Comparison of ENCODE assay signal across 8 cellular contexts in genomic region chr16:71883849-71884638, GRCh38. TPM values are rescaled to one million over a fixed set of nuclear protein-coding genes. Genes with fewer than 3 reads are reported as not detected.
DNase-seq lines count a peak whose midpoint lies in the region; ATAC-seq and TF ChIP-seq lines count a peak whose summit lies in the region.

TSS of gene ZNF821 (minus strand) at chr16:71884182. CDS start at chr16:71879946, 4,236 bp downstream.

- H3K4me1 Mint-ChIP-seq in activated CD8-positive, alpha-beta T cell treated with anti-CD3 and anti-CD28 coated beads, Interleukin-2, amount 10 ng/mL, durations not matched to agents 7 days and 5 days (ENCODE audit: low read depth), result peaks cover 48% of the 10 kb centered on the region

- H3K4me3 ChIP-seq in AG10803 (ENCODE audit: low read length), result peak within 1 kb of the TSS; percentile 80

- POLR2A ChIA-PET in activated CD8-positive, alpha-beta T cell treated with anti-CD3 and anti-CD28 coated beads, Interleukin-2, amount 10 ng/mL, durations not matched to agents 7 days and 5 days (lab: Charles Lee), result interaction anchor here (0.9 to 4.4 kb wide), 7 partner anchors 11 to 78 kb away, joined by 3 to 30 read pairs (median 6); partner anchors contain the start of genes AP1G1, ATXN1L and IST1

- peak within 1 kb of the TSS; percentile 90 for H3K4me3 Mint-ChIP-seq in activated CD8-positive, alpha-beta T cell treated with anti-CD3 and anti-CD28 coated beads, Interleukin-2, amount 10 ng/mL, durations not matched to agents 7 days and 5 days

- H3K36me3 Mint-ChIP-seq in activated CD8-positive, alpha-beta T cell treated with anti-CD3 and anti-CD28 coated beads, Interleukin-2, amount 10 ng/mL, durations not matched to agents 7 days and 5 days (ENCODE audit: low read depth), result peaks cover 12% of the 10 kb centered on the region

- CTCF ChIA-PET in activated CD8-positive, alpha-beta T cell treated with anti-CD3 and anti-CD28 coated beads, Interleukin-2, amount 10 ng/mL, durations not matched to agents 7 days and 5 days (lab: Charles Lee), result interaction anchor here (1.1 to 5.3 kb wide), 11 partner anchors 9 to 78 kb away, joined by 3 to 80 read pairs (median 29); partner anchors contain the start of genes AP1G1, ATXN1L and IST1

- TF ChIP-seq CTCF in AG10803 (conservative IDR thresholded peaks at IDR 0.05; ENCODE audit: low read length), result no peak

- peaks cover 21% of the 10 kb centered on the region for H3K27me3 Mint-ChIP-seq in activated CD8-positive, alpha-beta T cell treated with anti-CD3 and anti-CD28 coated beads, Interleukin-2, amount 10 ng/mL, durations not matched to agents 7 days and 5 days (ENCODE audit: low read depth)

- peak; percentile 62 for ATAC-seq in GM19023 (IDR thresholded peaks at IDR 0.05; ENCODE audit: unreplicated experiment)
- ATAC-seq in HG03196 (IDR thresholded peaks at IDR 0.05; ENCODE audit: unreplicated experiment), result peak; percentile 50
- ATAC-seq in activated CD8-positive, alpha-beta T cell treated with anti-CD3 and anti-CD28 coated beads, Interleukin-2, amount 10 ng/mL, durations not matched to agents 7 days and 5 days, result peak; percentile 60

- H3K9me3 Mint-ChIP-seq in activated CD8-positive, alpha-beta T cell treated with anti-CD3 and anti-CD28 coated beads, Interleukin-2, amount 10 ng/mL, durations not matched to agents 7 days and 5 days (ENCODE audit: insufficient read depth), result no peaks in the 10 kb centered on the region

- DNase-seq in AG10803 (ENCODE audit: low read depth) (peak; percentile 63), NCI-H69 (lab: John Stamatoyannopoulos, UW) (peak; percentile 93), lung microvascular endothelial cell (ENCODE audit: low read depth in 2 of 2) (peak; percentile 77 to 87)
- peak; percentile 73 for DNase-seq in activated CD8-positive, alpha-beta T cell treated with anti-CD3 and anti-CD28 coated beads, Interleukin-2, amount 10 ng/mL, durations not matched to agents 7 days and 5 days
- peak; percentile 74 for DNase-seq in effector CD8-positive, alpha-beta T cell (lab: John Stamatoyannopoulos, UW)
- DNase-seq in stimulated activated CD8-positive, alpha-beta memory T cell treated with anti-CD3 and anti-CD28 coated beads, Interleukin-12 subunit alpha, Interleukin-12 subunit beta, amount 100 ng/mL, for 1 hour (ENCODE audit: low read depth), result peak; percentile 38

- H3K27ac Mint-ChIP-seq in activated CD8-positive, alpha-beta T cell treated with anti-CD3 and anti-CD28 coated beads, Interleukin-2, amount 10 ng/mL, durations not matched to agents 7 days and 5 days, result peak within 1 kb of the TSS; percentile 89

RNA-seq across cellular contexts. Expression of gene ZNF821, which starts in this region (rescaled TPM):
- total RNA-seq in activated CD8-positive, alpha-beta T cell treated with anti-CD3 and anti-CD28 coated beads, Interleukin-2, amount 10 ng/mL, durations not matched to agents 7 days and 5 days, result 1 to 10 TPM; 3.7 to 4.1 TPM
- total RNA-seq in lung microvascular endothelial cell, result 5.2 and 6.0 TPM in 2 replicates

Comparison
In these comparisons a context has a peak if more than half of its experiments do, and no peak if none do; other contexts are left out.
1. Peak in every context shown above with its lines: DNase-seq, ATAC-seq and H3K4me3 ChIP-seq.
2. DNase-seq: peak in every context shown above with its lines; median percentile 93 in NCI-H69; 82 in lung microvascular endothelial cell; 74 in effector CD8-positive, alpha-beta T cell; 73 in activated CD8-positive, alpha-beta T cell treated with anti-CD3 and anti-CD28 coated beads, Interleukin-2, amount 10 ng/mL, durations not matched to agents 7 days and 5 days; 63 in AG10803; 38 in stimulated activated CD8-positive, alpha-beta memory T cell treated with anti-CD3 and anti-CD28 coated beads, Interleukin-12 subunit alpha, Interleukin-12 subunit beta, amount 100 ng/mL, for 1 hour.